Comparison of ENCODE assay signal across 8 cellular contexts in genomic region chr11:115502636-115503082, GRCh38. TPM values are rescaled to one million over a fixed set of nuclear protein-coding genes. Genes with fewer than 3 reads are reported as not detected.
A peak's percentile ranks its signal among the peaks of the same experiment; 100 is the strongest.
DNase-seq lines count a peak whose midpoint lies in the region; ATAC-seq, FAIRE-seq and TF ChIP-seq lines count a peak whose summit lies in the region.

No MANE protein-coding gene starts in this region.

- POLR2A ChIA-PET in OCI-LY7 (lab: Charles Lee), result interaction anchor here (0.5 to 3.0 kb wide), 11 partner anchors 10 to 296 kb away, joined by 3 to 12 read pairs (median 4); no protein-coding TSS in a partner anchor

- DNase-seq in GM06990 (ENCODE audit: extremely low read depth, insufficient read length), result no peak
- no peak for DNase-seq in OCI-LY7 (ENCODE audit: low spot score)
- no peak for DNase-seq in foreskin keratinocyte
- DNase-seq in putamen (ENCODE audit: low spot score), result peak; percentile 37
- no peak for DNase-seq in NCI-H524 treated with DMSO at 0.1 percent for 48 hours (lab: John Stamatoyannopoulos, UW)
- no peak for DNase-seq in NCI-H1105 (lab: John Stamatoyannopoulos, UW)
- no peak for DNase-seq in urothelium cell line (ENCODE audit: low spot score)

- H3K27me3 ChIP-seq in GM06990 (replicated peaks; ENCODE audit: control insufficient read depth, insufficient read depth, low read length), result no peaks in the 10 kb centered on the region; the same call in 1 of the 2 replicates
- no peaks in the 10 kb centered on the region for H3K27me3 ChIP-seq in foreskin keratinocyte

- peak overlapping the region; percentile 69; the same call in 1 of the 2 replicates for H2AFZ ChIP-seq in OCI-LY7 (ENCODE audit: low read length)

- intact Hi-C loops in OCI-LY7 (cut with micrococcal nuclease; ENCODE audit: unreplicated experiment), result loop anchor here (1.0 to 10.0 kb wide), 7 partner anchors 33 to 432 kb away; no protein-coding TSS in a partner anchor

- no peaks in the 10 kb centered on the region for H3K9me2 ChIP-seq in OCI-LY7 (ENCODE audit: insufficient read depth, low read length)

- H3K27ac ChIP-seq in OCI-LY7 (ENCODE audit: low read depth, low read length, poor library complexity, severe bottlenecking) (peak overlapping the region; percentile 58), foreskin keratinocyte (peak overlapping the region; percentile 6)

- no TSS peak for BruUV-seq in OCI-LY7 (replicated peaks; lab: Mats Ljungman, UMichigan)

- H3K4me3 ChIP-seq in GM06990 (replicated peaks; ENCODE audit: low read depth, low read length) (peak overlapping the region; percentile 67), OCI-LY7 (ENCODE audit: low read depth, low read length, poor library complexity, severe bottlenecking) (peak overlapping the region; percentile 77)

- peaks cover 25% of the 10 kb centered on the region; the same call in 1 of the 2 replicates for H4K20me1 ChIP-seq in OCI-LY7 (ENCODE audit: insufficient read depth, low read length)

- no peak for FAIRE-seq in urothelium cell line (lab: Jason Lieb, UNC)

- no peak for ATAC-seq in foreskin keratinocyte
- no peak for ATAC-seq in GM19467 (IDR thresholded peaks at IDR 0.05; ENCODE audit: unreplicated experiment)

- peak overlapping the region; percentile 91 for H3K4me2 ChIP-seq in OCI-LY7 (ENCODE audit: low read length)

- H3K36me3 ChIP-seq in GM06990 (ENCODE audit: control insufficient read depth, insufficient read depth, low read length) (no peaks in the 10 kb centered on the region), OCI-LY7 (ENCODE audit: insufficient read depth, low read length) (no peaks in the 10 kb centered on the region)

- TF ChIP-seq CTCF in GM06990 (IDR thresholded peaks at IDR 0.05; ENCODE audit: insufficient read depth, low read length, poor library complexity, severe bottlenecking) (no peak), OCI-LY7 (conservative IDR thresholded peaks at IDR 0.05; ENCODE audit: low read length) (no peak), foreskin keratinocyte (conservative IDR thresholded peaks at IDR 0.05) (no peak)

- H3K79me2 ChIP-seq in OCI-LY7 (ENCODE audit: insufficient read depth, low read depth, low read length), result peaks cover 49% of the 10 kb centered on the region

- CTCF ChIA-PET in OCI-LY7 (lab: Charles Lee; ENCODE audit: unreplicated experiment), result interaction anchor here (1.0 to 2.2 kb wide), 2 partner anchors 30 to 113 kb away, joined by 8 to 15 read pairs; no protein-coding TSS in a partner anchor

- H3K4me1 ChIP-seq in OCI-LY7 (ENCODE audit: insufficient read depth, low read length, poor library complexity, severe bottlenecking) (peaks cover 46% of the 10 kb centered on the region), foreskin keratinocyte (peaks cover 6% of the 10 kb centered on the region)

- H3K9me3 ChIP-seq in OCI-LY7 (ENCODE audit: low read length), result no peaks in the 10 kb centered on the region

RNA-seq across cellular contexts. Expression of gene CADM1, which starts 1.6 kb away (rescaled TPM):
- 49.0 and 59.7 TPM in 2 replicates for total RNA-seq in OCI-LY7 (2014; rRNA removed; shearing (Covaris generic))
- total RNA-seq in OCI-LY7 (2022) (78.3 and 89.7 TPM in 2 replicates), foreskin keratinocyte (49.0 and 52.4 TPM in 2 replicates)
- 26.8 and 29.6 TPM in 2 replicates for polyA plus RNA-seq in foreskin keratinocyte
